ENCODE assay signal across 14 cellular contexts in the genomic region with DNA sequence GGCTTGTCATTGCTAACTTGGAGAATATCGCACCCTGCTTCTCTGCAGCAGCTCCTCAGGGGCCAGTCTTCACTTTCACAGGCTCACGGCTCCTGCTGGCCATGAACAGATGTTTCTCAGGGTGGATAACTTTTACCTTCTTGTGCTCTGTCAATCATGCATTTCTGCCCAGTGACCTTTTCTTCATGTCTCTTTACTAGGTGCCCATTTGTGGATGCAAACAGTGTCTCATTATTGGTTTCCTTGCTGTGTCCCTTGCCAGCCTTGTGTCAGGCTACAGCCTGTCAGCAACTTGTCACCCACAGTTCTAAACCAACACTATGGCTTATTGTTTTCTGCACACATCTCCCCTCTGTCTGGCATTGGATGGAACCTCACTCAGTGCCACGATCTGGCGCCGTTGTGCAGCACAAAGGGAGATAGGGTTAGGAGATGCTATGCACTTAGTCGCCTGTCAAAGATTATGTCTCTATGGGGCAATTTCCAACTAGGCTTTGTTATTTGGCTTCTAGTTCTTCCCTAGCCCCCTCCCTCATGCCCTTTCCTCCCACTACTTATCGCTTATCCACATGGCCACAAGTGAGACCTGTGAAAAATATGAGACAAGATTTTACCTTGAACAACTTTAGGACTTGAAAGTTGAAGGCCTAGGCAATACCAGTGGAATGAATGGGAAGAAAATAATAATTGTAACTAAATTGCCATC. TPM values are rescaled to one million over a fixed set of nuclear protein-coding genes. Genes with fewer than 3 reads are reported as not detected.
DNase-seq lines count a peak whose midpoint lies in the region; ATAC-seq, FAIRE-seq and TF ChIP-seq lines count a peak whose summit lies in the region.
"Had no signal": no experiment of that assay in that cellular context is flagged by ENCODE, and none has a peak within 500 bp of the region (broad histone marks: within the 10 kb centered on the region; RNA-seq: fewer than 3 reads in every experiment).

No MANE protein-coding gene starts in this region.

- TF ChIP-seq EP300 in K562 (IDR thresholded peaks at IDR 0.05; ENCODE audit: low read length): 0 out of 2 replicates have a peak, but pooled peaks have one; percentile 12

- no TSS peak for BruUV-seq in K562 (replicated peaks; lab: Mats Ljungman, UMichigan)

- H3K4me3 ChIP-seq in GM12865 (ENCODE audit: low read depth, low read length) (peak overlapping the region; percentile 35), K562 (no peak overlapping the region; the same call in 1 of the 2 replicates), colonic mucosa (no peak overlapping the region)
- H3K4me3 ChIP-seq: BLaER1 had no signal

- H3K4me1 Mint-ChIP-seq in osteocyte (ENCODE audit: unreplicated experiment): no peaks in the 10 kb centered on the region

- no peaks in the 10 kb centered on the region for H3K36me3 ChIP-seq in K562 (ENCODE audit: control insufficient read depth, insufficient read depth, low read length)
- no peaks in the 10 kb centered on the region for H3K36me3 ChIP-seq in colonic mucosa
- H3K36me3 ChIP-seq: BLaER1 had no signal

- peak overlapping the region; percentile 62; the same call in 2 of the 3 replicates for H3K27ac ChIP-seq in K562 (ENCODE audit: extremely low read depth, low read depth, low read length)
- no peak overlapping the region for H3K27ac ChIP-seq in colonic mucosa
- H3K27ac ChIP-seq: BLaER1, epithelial cell of prostate had no signal

- H3K79me2 ChIP-seq in K562 (ENCODE audit: control insufficient read depth, insufficient read depth, low read length): no peaks in the 10 kb centered on the region

- CTCF ChIA-PET in K562 (lab: Yijun Ruan, JAX; ENCODE audit: low intra/inter-chr PET ratio): no interaction called here

- 8% methylated on average over 7 of the region's 7 CpGs for WGBS in K562 (ENCODE audit: insufficient coverage, low coverage, missing lambda C conversion rate)

- no peaks in the 10 kb centered on the region for H4K20me1 ChIP-seq in K562 (replicated peaks; ENCODE audit: control insufficient read depth, insufficient read depth, low read length)
- H4K20me1 ChIP-seq: BLaER1 had no signal

- no peaks in the 10 kb centered on the region for H3K9me3 ChIP-seq in K562 (replicated peaks; ENCODE audit: control insufficient read depth, insufficient read depth, low read depth, low read length)
- no peaks in the 10 kb centered on the region for H3K9me3 ChIP-seq in colonic mucosa
- H3K9me3 ChIP-seq: BLaER1 had no signal

- H3K36me3 Mint-ChIP-seq in osteocyte (ENCODE audit: unreplicated experiment): no peaks in the 10 kb centered on the region
- H3K36me3 Mint-ChIP-seq: WTC11 had no signal

- H3K4me2 ChIP-seq in K562 (ENCODE audit: insufficient read depth, low read length): peak overlapping the region; percentile 60
- H3K4me2 ChIP-seq: BLaER1 had no signal

- H3K4me3 Mint-ChIP-seq in osteocyte (ENCODE audit: unreplicated experiment): no peak overlapping the region
- H3K4me3 Mint-ChIP-seq: WTC11 had no signal

- H3K27me3 Mint-ChIP-seq in osteocyte (ENCODE audit: unreplicated experiment): peaks cover 4% of the 10 kb centered on the region

- in situ Hi-C loops in K562 (cut with MboI): no loop called here

- no peaks in the 10 kb centered on the region for H3K9me3 Mint-ChIP-seq in osteocyte (ENCODE audit: unreplicated experiment)
- H3K9me3 Mint-ChIP-seq: WTC11 had no signal

- no peak overlapping the region for H3K27ac Mint-ChIP-seq in osteocyte (ENCODE audit: unreplicated experiment)
- H3K27ac Mint-ChIP-seq: WTC11 had no signal

- no peak for TF ChIP-seq CTCF in GM12865 (IDR thresholded peaks at IDR 0.05; ENCODE audit: insufficient read depth, low read depth, low read length, missing control alignments)
- no peak for TF ChIP-seq CTCF in K562 (IDR thresholded peaks at IDR 0.05 in 2 of 3, conservative IDR thresholded peaks at IDR 0.05 in 1 of 3; ENCODE audit: insufficient read depth in 2 of 3, low read depth in 1 of 3, low read length in 3 of 3)
- no peak for TF ChIP-seq CTCF in osteocyte (IDR thresholded peaks at IDR 0.05)
- no peak for TF ChIP-seq CTCF in colonic mucosa (IDR thresholded peaks at IDR 0.05)

- ATAC-seq in GM21360 (IDR thresholded peaks at IDR 0.05; ENCODE audit: unreplicated experiment): peak; percentile 53
- peak; percentile 33 for ATAC-seq in HG03060 (IDR thresholded peaks at IDR 0.05; ENCODE audit: low read depth, unreplicated experiment)
- ATAC-seq in K562: peak; percentile 68
- ATAC-seq: WTC11 had no signal

- peaks cover 14 to 45% of the 10 kb centered on the region in 2 experiments for H3K4me1 ChIP-seq in K562 (replicated peaks in 1 of 2; ENCODE audit: control insufficient read depth in 2 of 2, insufficient read depth in 2 of 2, low read length in 2 of 2)
- no peaks in the 10 kb centered on the region for H3K4me1 ChIP-seq in colonic mucosa
- H3K4me1 ChIP-seq: BLaER1 had no signal

- peak overlapping the region; percentile 78 for H2AFZ ChIP-seq in K562 (ENCODE audit: low read depth, low read length)

- H3K9ac ChIP-seq in K562 (ENCODE audit: insufficient read depth in 1 of 2, low read depth in 2 of 2, low read length in 2 of 2) (peak overlapping the region; percentile 9 to 45; a peak in 3 of 4 replicates), colonic mucosa (ENCODE audit: low read depth in 2 of 2, low read length in 2 of 2) (no peak overlapping the region)
- H3K9ac ChIP-seq: BLaER1 had no signal

- intact Hi-C loops in K562 (cut with micrococcal nuclease) (no loop called here), colonic mucosa (cut with DNase I) (no loop called here)

- H3K9me1 ChIP-seq in K562 (ENCODE audit: control insufficient read depth, insufficient read depth, low read length): no peaks in the 10 kb centered on the region

- TF ChIP-seq POLR2A in K562 (conservative IDR thresholded peaks at IDR 0.05): no peak

- no peak for FAIRE-seq in K562 (lab: Jason Lieb, UNC)

- POLR2A ChIA-PET in K562 (lab: Yijun Ruan, JAX): interaction anchor here (0.6 kb wide), 2 partner anchors 8 to 700 kb away, joined by 3 read pairs; no protein-coding TSS in a partner anchor

- DNase-seq in GM12865 (ENCODE audit: low read depth): peak; percentile 87
- peak in 3 of 4 experiments; percentile 15 to 64 (median 40) for DNase-seq in K562 (ENCODE audit: extremely low read depth in 1 of 4, low spot score in 3 of 4)
- DNase-seq in activated CD4-positive, alpha-beta T cell treated with anti-CD3 and anti-CD28 coated beads for 48 hours: no peak
- DNase-seq in osteocyte (ENCODE audit: extremely low spot score, unreplicated experiment): no peak
- DNase-seq in activated T-cell treated with anti-CD3 and anti-CD28 coated beads, Interleukin-2, amount 50 U/mL, for 1 hour: no peak
- no peak for DNase-seq in colonic mucosa
- DNase-seq: Karpas-422 had no signal

- H3K27me3 ChIP-seq in K562 (ENCODE audit: control insufficient read depth in 2 of 2, insufficient read depth in 2 of 2, low read length in 2 of 2): no peaks in the 10 kb centered on the region
- H3K27me3 ChIP-seq in colonic mucosa: no peaks in the 10 kb centered on the region
- H3K27me3 ChIP-seq: BLaER1 had no signal

- no peak for TF ChIP-seq RAD21 in K562 (CRISPR knock-in tag; conservative IDR thresholded peaks at IDR 0.05 in 1 of 2, IDR thresholded peaks at IDR 0.05 in 1 of 2)

TF ChIP-seq in K562, 482 proteins besides CTCF, POLR2A, EP300 and RAD21 (continues in another document):
- TF ChIP-seq HIVEP1 (CRISPR knock-in tag; IDR thresholded peaks at IDR 0.05) (no peak), CBFA2T3 (IDR thresholded peaks at IDR 0.05) (peak; percentile 58), E2F3 (CRISPR knock-in tag; IDR thresholded peaks at IDR 0.05) (no peak), ESRRA (IDR thresholded peaks at IDR 0.05; ENCODE audit: borderline replicate concordance, low read depth) (no peak), MCM3 (IDR thresholded peaks at IDR 0.05) (no peak), SMARCC2 (IDR thresholded peaks at IDR 0.05; ENCODE audit: low read depth) (no peak), CREM (IDR thresholded peaks at IDR 0.05; ENCODE audit: low read depth) (no peak), PTBP1 (IDR thresholded peaks at IDR 0.05; ENCODE audit: low read depth, low read length) (no peak), CTBP1 (IDR thresholded peaks at IDR 0.05; ENCODE audit: borderline replicate concordance) (peak; percentile 23; the same call in 1 of the 2 replicates), MYBL2 (IDR thresholded peaks at IDR 0.05; ENCODE audit: low read depth) (no peak), MYBL2 (CRISPR knock-in tag; IDR thresholded peaks at IDR 0.05; ENCODE audit: borderline replicate concordance) (no peak), MTA2 (IDR thresholded peaks at IDR 0.05; ENCODE audit: low read depth) (no peak)
- TF ChIP-seq, protein P1, sequence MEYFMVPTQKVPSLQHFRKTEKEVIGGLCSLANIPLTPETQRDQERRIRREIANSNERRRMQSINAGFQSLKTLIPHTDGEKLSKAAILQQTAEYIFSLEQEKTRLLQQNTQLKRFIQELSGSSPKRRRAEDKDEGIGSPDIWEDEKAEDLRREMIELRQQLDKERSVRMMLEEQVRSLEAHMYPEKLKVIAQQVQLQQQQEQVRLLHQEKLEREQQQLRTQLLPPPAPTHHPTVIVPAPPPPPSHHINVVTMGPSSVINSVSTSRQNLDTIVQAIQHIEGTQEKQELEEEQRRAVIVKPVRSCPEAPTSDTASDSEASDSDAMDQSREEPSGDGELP (CRISPR knock-in tag; IDR thresholded peaks at IDR 0.05; ENCODE audit: borderline replicate concordance): no peak; the same call in 1 of the 2 replicates

RNA-seq across cellular contexts. Expression of gene NXPH1, which starts 45.7 kb away (rescaled TPM):
- not detected in 2 replicates for total RNA-seq in K562 (2011; cell fraction: chromatin; rRNA removed; ENCODE audit: low replicate concordance)
- not detected in 2 replicates for total RNA-seq in K562 (2011; cell fraction: nucleolus; rRNA removed)
- total RNA-seq in K562 (2011; cell fraction: nucleoplasm; rRNA removed): not detected in 2 replicates
- total RNA-seq in K562 (2014; rRNA removed): not detected in 2 replicates
- not detected in 2 replicates for total RNA-seq in K562 (2014; rRNA removed; fragmentation: Illumina TruSeq; extraction: Trizol)
- not detected in 2 replicates for total RNA-seq in K562 (2015; rRNA removed; fragmentation: Illumina TruSeq; extraction: Trizol)
- total RNA-seq in K562 (2021): 0.07 and 0.16 TPM in 2 replicates
- not detected in 2 replicates for polyA plus RNA-seq in K562 (2011; rRNA removed)
- not detected in 2 replicates for polyA plus RNA-seq in K562 (2011; cell fraction: cytosol; rRNA removed)
- polyA plus RNA-seq in K562 (2011; cell fraction: nucleus; rRNA removed): not detected in 2 replicates
- not detected in 2 replicates for polyA plus RNA-seq in K562 (2012)
- polyA plus RNA-seq in K562 (2014; fragmentation: Illumina TruSeq; extraction: Trizol): not detected in 2 replicates
- polyA plus RNA-seq in K562 (2014; fragmentation: Nextera tagmentation; extraction: Ambion mirVana): not detected
- not detected in 2 replicates for polyA plus RNA-seq in K562 (2014; rRNA removed)
- not detected in 2 replicates for polyA minus RNA-seq in K562 (2011; rRNA and poly(A)+ RNA removed)
- polyA minus RNA-seq in K562 (2011; cell fraction: cytosol; rRNA and poly(A)+ RNA removed): not detected in 2 replicates
- not detected in 2 replicates for polyA minus RNA-seq in K562 (2011; cell fraction: nucleus; rRNA and poly(A)+ RNA removed)
- not detected in 2 replicates for total RNA-seq in osteocyte
- total RNA-seq in colonic mucosa: under 1 TPM in 1 of 2 donors, not detected in 1; 0.30 TPM
- total RNA-seq: lower leg skin had no signal
- polyA plus RNA-seq: adipose tissue had no signal

Comparison
In these comparisons a context has a peak if more than half of its experiments do, and no peak if none do; other contexts are left out.
1. DNase-seq: peak in GM12865 (single experiment) and K562 (3 of 4); none in activated CD4-positive, alpha-beta T cell treated with anti-CD3 and anti-CD28 coated beads for 48 hours (single experiment), osteocyte (single experiment), activated T-cell treated with anti-CD3 and anti-CD28 coated beads, Interleukin-2, amount 50 U/mL, for 1 hour (single experiment) and colonic mucosa (single experiment).
2. H3K9ac ChIP-seq: peak in K562 (2 of 2); none in colonic mucosa (0 of 2).
3. Peak in every context shown above with its lines, with median percentiles within 50 percentile points of each other: ATAC-seq.